4 cellular contexts compared by ENCODE assay signal in the genomic region with DNA sequence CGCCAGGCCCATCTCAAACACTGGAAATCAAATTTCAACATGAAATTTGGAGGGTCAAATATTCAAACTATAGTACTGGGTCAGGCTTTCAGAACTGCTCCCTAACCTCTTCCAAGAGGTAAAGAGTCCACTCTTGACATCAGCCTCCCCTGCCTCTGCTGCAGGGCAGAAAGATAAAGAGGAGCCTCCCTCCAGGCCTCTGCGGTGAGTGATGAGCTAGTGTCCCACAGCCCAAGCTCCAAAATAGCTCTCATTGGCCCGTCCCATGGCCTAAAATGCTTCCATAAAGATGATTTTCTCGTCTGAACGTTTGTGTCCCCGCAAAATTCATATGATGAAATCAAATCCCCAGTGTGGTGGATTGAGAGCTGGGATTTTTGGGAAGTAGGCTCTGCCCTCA. TPM values are rescaled to one million over a fixed set of nuclear protein-coding genes. Genes with fewer than 3 reads are reported as not detected.
"Had no signal": no experiment of that assay in that cellular context is flagged by ENCODE, and none has a peak within 500 bp of the region (broad histone marks: within the 10 kb centered on the region; RNA-seq: fewer than 3 reads in every experiment).

No MANE protein-coding gene starts in this region.

- DNase-seq: GDM1, GF-D8 had no signal

- H3K4me3 ChIP-seq: GM12878 had no signal

RNA-seq across cellular contexts. Expression of gene ACTA1, which starts 57.4 kb away (rescaled TPM):
- total RNA-seq: G401, GM12878 had no signal
